In the genomic region with DNA sequence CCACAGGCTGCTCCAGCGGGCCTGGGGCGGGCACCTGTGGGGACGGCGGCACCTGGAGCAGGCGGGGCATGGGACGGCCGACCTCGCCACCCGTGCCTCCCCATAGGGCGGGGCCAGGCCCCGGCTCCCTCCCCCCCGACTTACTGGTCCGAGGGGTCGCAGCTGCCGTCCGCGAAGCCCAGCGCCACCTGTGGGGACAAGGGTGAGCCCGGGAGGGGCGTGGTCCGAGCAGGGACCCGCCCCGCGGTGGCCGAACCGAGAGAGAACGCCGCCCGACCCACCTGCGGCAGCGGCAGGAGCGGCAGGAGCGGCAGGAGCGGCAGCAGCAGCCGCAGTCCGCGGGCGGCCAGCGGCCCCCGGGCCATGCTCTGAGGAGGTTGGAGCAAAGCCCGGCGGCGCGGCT, we compare ENCODE assay signal across 1 cellular context.
A peak's percentile ranks its signal among the peaks of the same experiment; 100 is the strongest.
TF ChIP-seq lines count a peak whose summit lies in the region.

A gene (minus strand): TSS at position 379 of the 403 bp plus-strand sequence. CDS start 14 bp downstream, at position 365.

TF ChIP-seq in K562, 482 proteins besides CTCF, POLR2A, EP300 and RAD21 (continued from another document):
- TF ChIP-seq ILK (tag; IDR thresholded peaks at IDR 0.05; ENCODE audit: borderline replicate concordance, low read depth): no peak
- TF ChIP-seq, protein P1, sequence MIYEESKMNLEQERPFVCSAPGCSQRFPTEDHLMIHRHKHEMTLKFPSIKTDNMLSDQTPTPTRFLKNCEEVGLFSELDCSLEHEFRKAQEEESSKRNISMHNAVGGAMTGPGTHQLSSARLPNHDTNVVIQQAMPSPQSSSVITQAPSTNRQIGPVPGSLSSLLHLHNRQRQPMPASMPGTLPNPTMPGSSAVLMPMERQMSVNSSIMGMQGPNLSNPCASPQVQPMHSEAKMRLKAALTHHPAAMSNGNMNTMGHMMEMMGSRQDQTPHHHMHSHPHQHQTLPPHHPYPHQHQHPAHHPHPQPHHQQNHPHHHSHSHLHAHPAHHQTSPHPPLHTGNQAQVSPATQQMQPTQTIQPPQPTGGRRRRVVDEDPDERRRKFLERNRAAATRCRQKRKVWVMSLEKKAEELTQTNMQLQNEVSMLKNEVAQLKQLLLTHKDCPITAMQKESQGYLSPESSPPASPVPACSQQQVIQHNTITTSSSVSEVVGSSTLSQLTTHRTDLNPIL (CRISPR knock-in tag; IDR thresholded peaks at IDR 0.05): no peak
- TF ChIP-seq BRCA1 (IDR thresholded peaks at IDR 0.05): no peak
- TF ChIP-seq BRCA1 (CRISPR knock-in tag; IDR thresholded peaks at IDR 0.05): no peak
- TF ChIP-seq, protein P2, sequence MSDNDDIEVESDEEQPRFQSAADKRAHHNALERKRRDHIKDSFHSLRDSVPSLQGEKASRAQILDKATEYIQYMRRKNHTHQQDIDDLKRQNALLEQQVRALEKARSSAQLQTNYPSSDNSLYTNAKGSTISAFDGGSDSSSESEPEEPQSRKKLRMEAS (CRISPR knock-in tag; IDR thresholded peaks at IDR 0.05): peak; percentile 86
- TF ChIP-seq, protein P3, sequence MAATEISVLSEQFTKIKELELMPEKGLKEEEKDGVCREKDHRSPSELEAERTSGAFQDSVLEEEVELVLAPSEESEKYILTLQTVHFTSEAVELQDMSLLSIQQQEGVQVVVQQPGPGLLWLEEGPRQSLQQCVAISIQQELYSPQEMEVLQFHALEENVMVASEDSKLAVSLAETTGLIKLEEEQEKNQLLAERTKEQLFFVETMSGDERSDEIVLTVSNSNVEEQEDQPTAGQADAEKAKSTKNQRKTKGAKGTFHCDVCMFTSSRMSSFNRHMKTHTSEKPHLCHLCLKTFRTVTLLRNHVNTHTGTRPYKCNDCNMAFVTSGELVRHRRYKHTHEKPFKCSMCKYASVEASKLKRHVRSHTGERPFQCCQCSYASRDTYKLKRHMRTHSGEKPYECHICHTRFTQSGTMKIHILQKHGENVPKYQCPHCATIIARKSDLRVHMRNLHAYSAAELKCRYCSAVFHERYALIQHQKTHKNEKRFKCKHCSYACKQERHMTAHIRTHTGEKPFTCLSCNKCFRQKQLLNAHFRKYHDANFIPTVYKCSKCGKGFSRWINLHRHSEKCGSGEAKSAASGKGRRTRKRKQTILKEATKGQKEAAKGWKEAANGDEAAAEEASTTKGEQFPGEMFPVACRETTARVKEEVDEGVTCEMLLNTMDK (IDR thresholded peaks at IDR 0.05; ENCODE audit: borderline replicate concordance, insufficient read depth, low read depth, low read length, poor library complexity, severe bottlenecking): peak; percentile 90
- TF ChIP-seq ZKSCAN3 (CRISPR knock-in tag; IDR thresholded peaks at IDR 0.05): no peak
- TF ChIP-seq SLC30A9 (CRISPR knock-in tag; IDR thresholded peaks at IDR 0.05): no peak
- no peak for TF ChIP-seq LEF1 (IDR thresholded peaks at IDR 0.05)
- TF ChIP-seq, protein P4, sequence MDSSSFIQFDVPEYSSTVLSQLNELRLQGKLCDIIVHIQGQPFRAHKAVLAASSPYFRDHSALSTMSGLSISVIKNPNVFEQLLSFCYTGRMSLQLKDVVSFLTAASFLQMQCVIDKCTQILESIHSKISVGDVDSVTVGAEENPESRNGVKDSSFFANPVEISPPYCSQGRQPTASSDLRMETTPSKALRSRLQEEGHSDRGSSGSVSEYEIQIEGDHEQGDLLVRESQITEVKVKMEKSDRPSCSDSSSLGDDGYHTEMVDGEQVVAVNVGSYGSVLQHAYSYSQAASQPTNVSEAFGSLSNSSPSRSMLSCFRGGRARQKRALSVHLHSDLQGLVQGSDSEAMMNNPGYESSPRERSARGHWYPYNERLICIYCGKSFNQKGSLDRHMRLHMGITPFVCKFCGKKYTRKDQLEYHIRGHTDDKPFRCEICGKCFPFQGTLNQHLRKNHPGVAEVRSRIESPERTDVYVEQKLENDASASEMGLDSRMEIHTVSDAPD (CRISPR knock-in tag; IDR thresholded peaks at IDR 0.05): no peak
- no peak for TF ChIP-seq SNRNP70 (optimal IDR thresholded peaks at IDR 0.05; ENCODE audit: low read depth, low read length)
- no peak for TF ChIP-seq ARID1B (IDR thresholded peaks at IDR 0.05)
- TF ChIP-seq, protein P5, sequence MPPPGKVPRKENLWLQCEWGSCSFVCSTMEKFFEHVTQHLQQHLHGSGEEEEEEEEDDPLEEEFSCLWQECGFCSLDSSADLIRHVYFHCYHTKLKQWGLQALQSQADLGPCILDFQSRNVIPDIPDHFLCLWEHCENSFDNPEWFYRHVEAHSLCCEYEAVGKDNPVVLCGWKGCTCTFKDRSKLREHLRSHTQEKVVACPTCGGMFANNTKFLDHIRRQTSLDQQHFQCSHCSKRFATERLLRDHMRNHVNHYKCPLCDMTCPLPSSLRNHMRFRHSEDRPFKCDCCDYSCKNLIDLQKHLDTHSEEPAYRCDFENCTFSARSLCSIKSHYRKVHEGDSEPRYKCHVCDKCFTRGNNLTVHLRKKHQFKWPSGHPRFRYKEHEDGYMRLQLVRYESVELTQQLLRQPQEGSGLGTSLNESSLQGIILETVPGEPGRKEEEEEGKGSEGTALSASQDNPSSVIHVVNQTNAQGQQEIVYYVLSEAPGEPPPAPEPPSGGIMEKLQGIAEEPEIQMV (tag; conservative IDR thresholded peaks at IDR 0.05; ENCODE audit: low read depth): no peak
- peak; percentile 59 for TF ChIP-seq U2AF1 (optimal IDR thresholded peaks at IDR 0.05; ENCODE audit: low read depth, low read length)
- TF ChIP-seq ZNF143 (CRISPR knock-in tag; IDR thresholded peaks at IDR 0.05): no peak
- no peak for TF ChIP-seq ZC3H11A (IDR thresholded peaks at IDR 0.05; ENCODE audit: low read depth, low read length)
- TF ChIP-seq ESRRA (IDR thresholded peaks at IDR 0.05; ENCODE audit: borderline replicate concordance, low read depth): no peak
- TF ChIP-seq FOXA3 (CRISPR knock-in tag; conservative IDR thresholded peaks at IDR 0.05 in 1 of 2, IDR thresholded peaks at IDR 0.05 in 1 of 2): peak in 1 of 2 experiments; percentile 66; a peak in 1 of 4 replicates
- TF ChIP-seq ZBTB7A (IDR thresholded peaks at IDR 0.05; ENCODE audit: borderline replicate concordance, control insufficient read depth, low read depth, low read length): peak; percentile 96
